ENCODE assay signal across 1 cellular context in the genomic region with DNA sequence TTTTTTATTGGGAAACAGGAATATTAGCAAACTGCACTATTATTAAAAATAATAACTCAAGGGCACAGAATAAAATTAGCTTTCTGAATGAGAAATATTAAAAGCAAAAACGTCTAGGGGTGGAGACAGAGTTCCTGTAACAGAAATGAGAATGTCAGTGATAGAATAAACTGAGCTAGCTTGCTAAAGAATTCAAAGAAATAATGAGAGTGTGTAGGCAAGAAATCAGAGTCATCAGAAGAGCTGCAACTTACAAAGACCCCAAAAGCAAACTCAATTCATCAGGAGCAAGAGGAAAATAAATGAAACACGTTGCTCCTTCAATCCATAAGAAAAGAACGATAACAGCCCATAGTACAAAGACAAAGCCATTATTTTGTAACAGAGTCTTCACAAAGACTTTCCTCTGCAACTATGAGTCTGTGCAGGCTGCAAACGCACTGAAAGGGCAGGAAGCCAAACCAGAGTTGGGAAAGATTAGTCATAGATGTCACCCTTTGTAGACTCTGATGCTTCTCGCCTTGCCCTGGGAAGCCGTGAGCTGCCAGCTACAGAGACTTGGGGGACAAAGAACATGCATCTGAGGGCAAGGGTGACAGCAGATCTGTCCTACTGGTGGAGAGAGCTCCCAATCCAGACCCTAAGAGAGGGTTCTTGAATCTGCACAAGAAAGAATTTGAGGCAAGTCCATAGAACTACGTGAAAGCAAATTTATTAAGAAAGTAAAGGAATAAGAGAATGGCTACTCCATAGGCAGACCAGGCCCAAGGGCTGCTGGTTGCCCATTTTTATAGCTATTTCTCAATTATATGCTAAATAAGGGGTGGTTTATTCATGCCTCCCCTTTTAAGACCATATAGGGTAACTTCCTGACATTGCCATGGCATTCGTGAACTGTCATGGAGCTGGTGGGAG.
TF ChIP-seq lines count a peak whose summit lies in the region.

No MANE protein-coding gene starts in this region.

TF ChIP-seq in GM23338, 12 proteins besides CTCF, POLR2A, EP300 and RAD21 (continued from another document):
- TF ChIP-seq, protein P1, sequence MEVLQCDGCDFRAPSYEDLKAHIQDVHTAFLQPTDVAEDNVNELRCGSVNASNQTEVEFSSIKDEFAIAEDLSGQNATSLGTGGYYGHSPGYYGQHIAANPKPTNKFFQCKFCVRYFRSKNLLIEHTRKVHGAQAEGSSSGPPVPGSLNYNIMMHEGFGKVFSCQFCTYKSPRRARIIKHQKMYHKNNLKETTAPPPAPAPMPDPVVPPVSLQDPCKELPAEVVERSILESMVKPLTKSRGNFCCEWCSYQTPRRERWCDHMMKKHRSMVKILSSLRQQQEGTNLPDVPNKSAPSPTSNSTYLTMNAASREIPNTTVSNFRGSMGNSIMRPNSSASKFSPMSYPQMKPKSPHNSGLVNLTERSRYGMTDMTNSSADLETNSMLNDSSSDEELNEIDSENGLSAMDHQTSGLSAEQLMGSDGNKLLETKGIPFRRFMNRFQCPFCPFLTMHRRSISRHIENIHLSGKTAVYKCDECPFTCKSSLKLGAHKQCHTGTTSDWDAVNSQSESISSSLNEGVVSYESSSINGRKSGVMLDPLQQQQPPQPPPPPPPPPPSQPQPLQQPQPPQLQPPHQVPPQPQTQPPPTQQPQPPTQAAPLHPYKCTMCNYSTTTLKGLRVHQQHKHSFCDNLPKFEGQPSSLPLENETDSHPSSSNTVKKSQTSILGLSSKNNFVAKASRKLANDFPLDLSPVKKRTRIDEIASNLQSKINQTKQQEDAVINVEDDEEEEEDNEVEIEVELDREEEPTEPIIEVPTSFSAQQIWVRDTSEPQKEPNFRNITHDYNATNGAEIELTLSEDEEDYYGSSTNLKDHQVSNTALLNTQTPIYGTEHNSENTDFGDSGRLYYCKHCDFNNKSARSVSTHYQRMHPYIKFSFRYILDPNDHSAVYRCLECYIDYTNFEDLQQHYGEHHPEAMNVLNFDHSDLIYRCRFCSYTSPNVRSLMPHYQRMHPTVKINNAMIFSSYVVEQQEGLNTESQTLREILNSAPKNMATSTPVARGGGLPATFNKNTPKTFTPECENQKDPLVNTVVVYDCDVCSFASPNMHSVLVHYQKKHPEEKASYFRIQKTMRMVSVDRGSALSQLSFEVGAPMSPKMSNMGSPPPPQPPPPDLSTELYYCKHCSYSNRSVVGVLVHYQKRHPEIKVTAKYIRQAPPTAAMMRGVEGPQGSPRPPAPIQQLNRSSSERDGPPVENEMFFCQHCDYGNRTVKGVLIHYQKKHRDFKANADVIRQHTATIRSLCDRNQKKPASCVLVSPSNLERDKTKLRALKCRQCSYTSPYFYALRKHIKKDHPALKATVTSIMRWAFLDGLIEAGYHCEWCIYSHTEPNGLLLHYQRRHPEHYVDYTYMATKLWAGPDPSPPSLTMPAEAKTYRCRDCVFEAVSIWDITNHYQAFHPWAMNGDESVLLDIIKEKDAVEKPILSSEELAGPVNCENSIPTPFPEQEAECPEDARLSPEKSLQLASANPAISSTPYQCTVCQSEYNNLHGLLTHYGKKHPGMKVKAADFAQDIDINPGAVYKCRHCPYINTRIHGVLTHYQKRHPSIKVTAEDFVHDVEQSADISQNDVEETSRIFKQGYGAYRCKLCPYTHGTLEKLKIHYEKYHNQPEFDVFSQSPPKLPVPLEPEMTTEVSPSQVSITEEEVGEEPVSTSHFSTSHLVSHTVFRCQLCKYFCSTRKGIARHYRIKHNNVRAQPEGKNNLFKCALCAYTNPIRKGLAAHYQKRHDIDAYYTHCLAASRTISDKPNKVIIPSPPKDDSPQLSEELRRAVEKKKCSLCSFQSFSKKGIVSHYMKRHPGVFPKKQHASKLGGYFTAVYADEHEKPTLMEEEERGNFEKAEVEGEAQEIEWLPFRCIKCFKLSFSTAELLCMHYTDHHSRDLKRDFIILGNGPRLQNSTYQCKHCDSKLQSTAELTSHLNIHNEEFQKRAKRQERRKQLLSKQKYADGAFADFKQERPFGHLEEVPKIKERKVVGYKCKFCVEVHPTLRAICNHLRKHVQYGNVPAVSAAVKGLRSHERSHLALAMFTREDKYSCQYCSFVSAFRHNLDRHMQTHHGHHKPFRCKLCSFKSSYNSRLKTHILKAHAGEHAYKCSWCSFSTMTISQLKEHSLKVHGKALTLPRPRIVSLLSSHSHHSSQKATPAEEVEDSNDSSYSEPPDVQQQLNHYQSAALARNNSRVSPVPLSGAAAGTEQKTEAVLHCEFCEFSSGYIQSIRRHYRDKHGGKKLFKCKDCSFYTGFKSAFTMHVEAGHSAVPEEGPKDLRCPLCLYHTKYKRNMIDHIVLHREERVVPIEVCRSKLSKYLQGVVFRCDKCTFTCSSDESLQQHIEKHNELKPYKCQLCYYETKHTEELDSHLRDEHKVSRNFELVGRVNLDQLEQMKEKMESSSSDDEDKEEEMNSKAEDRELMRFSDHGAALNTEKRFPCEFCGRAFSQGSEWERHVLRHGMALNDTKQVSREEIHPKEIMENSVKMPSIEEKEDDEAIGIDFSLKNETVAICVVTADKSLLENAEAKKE (CRISPR knock-in tag; IDR thresholded peaks at IDR 0.05): no peak
- TF ChIP-seq ZNF331 (CRISPR knock-in tag; IDR thresholded peaks at IDR 0.05; ENCODE audit: low read depth) (no peak), JUNB (IDR thresholded peaks at IDR 0.05; ENCODE audit: unreplicated experiment) (no peak), STAT1 (IDR thresholded peaks at IDR 0.05; ENCODE audit: unreplicated experiment) (no peak), POLR2AphosphoS5 (IDR thresholded peaks at IDR 0.05; ENCODE audit: low read depth) (no peak), EZH2phosphoT487 (IDR thresholded peaks at IDR 0.05; ENCODE audit: unreplicated experiment) (no peak)
TF ChIP-seq in GM23338: peak in this region for 0.
